1 cellular context compared by ENCODE assay signal in the genomic region with DNA sequence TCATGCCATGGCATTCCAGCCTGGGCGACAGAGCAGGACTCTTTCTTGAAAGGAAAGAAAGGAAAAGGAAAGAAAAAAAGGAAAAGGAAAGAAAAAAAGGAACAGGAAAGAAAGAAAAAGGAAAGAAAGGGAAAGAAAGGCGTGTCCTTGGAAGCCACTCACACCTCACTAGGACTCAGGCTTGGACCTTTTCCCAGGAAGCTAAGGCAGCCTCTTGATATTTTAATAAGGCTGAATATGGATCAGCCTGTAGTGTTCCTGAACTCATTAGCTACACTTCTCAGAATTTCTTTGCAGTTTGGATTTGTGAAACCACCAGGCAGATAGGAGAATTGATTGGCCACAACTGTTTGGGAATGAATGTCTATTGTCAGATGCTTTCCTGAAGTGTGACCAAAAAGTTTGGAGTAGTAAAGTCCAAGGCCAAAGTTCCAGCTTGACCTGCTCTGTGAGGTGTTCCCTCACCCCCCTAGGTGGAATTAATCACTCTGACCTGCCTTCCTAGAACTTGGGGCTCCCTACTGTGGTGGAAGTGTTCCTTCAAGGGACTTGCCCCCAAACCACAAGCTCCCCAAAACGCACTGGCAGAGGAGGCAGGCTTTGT.
A peak's percentile ranks its signal among the peaks of the same experiment; 100 is the strongest.
TF ChIP-seq lines count a peak whose summit lies in the region.

No MANE protein-coding gene starts in this region.

TF ChIP-seq in HepG2, 621 proteins besides CTCF, POLR2A, EP300 and RAD21 (continued from another document):
- TF ChIP-seq, protein P1, sequence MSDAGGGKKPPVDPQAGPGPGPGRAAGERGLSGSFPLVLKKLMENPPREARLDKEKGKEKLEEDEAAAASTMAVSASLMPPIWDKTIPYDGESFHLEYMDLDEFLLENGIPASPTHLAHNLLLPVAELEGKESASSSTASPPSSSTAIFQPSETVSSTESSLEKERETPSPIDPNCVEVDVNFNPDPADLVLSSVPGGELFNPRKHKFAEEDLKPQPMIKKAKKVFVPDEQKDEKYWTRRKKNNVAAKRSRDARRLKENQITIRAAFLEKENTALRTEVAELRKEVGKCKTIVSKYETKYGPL (CRISPR knock-in tag; IDR thresholded peaks at IDR 0.05): no peak
- TF ChIP-seq ZC3H4 (CRISPR knock-in tag; IDR thresholded peaks at IDR 0.05; ENCODE audit: borderline replicate concordance): no peak
- peak; percentile 30 for TF ChIP-seq SALL1 (CRISPR knock-in tag; IDR thresholded peaks at IDR 0.05)
- TF ChIP-seq SSRP1 (CRISPR knock-in tag; IDR thresholded peaks at IDR 0.05): no peak
- no peak for TF ChIP-seq HOXA7 (CRISPR knock-in tag; IDR thresholded peaks at IDR 0.05)
- no peak for TF ChIP-seq XRCC5 (optimal IDR thresholded peaks at IDR 0.05; ENCODE audit: low read length)
- TF ChIP-seq ZSCAN9 (CRISPR knock-in tag; IDR thresholded peaks at IDR 0.05; ENCODE audit: borderline replicate concordance): no peak
- TF ChIP-seq GABPB1 (CRISPR knock-in tag; IDR thresholded peaks at IDR 0.05): no peak
- no peak for TF ChIP-seq ZBTB38 (CRISPR knock-in tag; IDR thresholded peaks at IDR 0.05)
- TF ChIP-seq KIAA2018 (CRISPR knock-in tag; IDR thresholded peaks at IDR 0.05; ENCODE audit: borderline replicate concordance): no peak
- TF ChIP-seq ZNF101 (CRISPR knock-in tag; IDR thresholded peaks at IDR 0.05; ENCODE audit: borderline replicate concordance, low read depth): no peak
- TF ChIP-seq ZMYM3 (CRISPR knock-in tag; IDR thresholded peaks at IDR 0.05): no peak
- no peak for TF ChIP-seq GPN1 (CRISPR knock-in tag; IDR thresholded peaks at IDR 0.05; ENCODE audit: borderline replicate concordance)
- TF ChIP-seq NR2C2 (CRISPR knock-in tag; IDR thresholded peaks at IDR 0.05; ENCODE audit: borderline replicate concordance): peak; percentile 24; the same call in 1 of the 2 replicates
- no peak for TF ChIP-seq ZSCAN30 (CRISPR knock-in tag; IDR thresholded peaks at IDR 0.05)
- TF ChIP-seq ZBTB4 (CRISPR knock-in tag; IDR thresholded peaks at IDR 0.05; ENCODE audit: borderline replicate concordance): no peak
- 0 out of 2 replicates have a peak, but pooled peaks have one; percentile 27 for TF ChIP-seq DPF2 (CRISPR knock-in tag; IDR thresholded peaks at IDR 0.05; ENCODE audit: borderline replicate concordance, low read depth)
- no peak for TF ChIP-seq DNMT3B (CRISPR knock-in tag; conservative IDR thresholded peaks at IDR 0.05)
- no peak for TF ChIP-seq ZFP62 (CRISPR knock-in tag; IDR thresholded peaks at IDR 0.05)
- no peak for TF ChIP-seq ARHGAP35 (CRISPR knock-in tag; IDR thresholded peaks at IDR 0.05; ENCODE audit: borderline replicate concordance)
- TF ChIP-seq ZNF713 (CRISPR knock-in tag; IDR thresholded peaks at IDR 0.05): no peak
- no peak for TF ChIP-seq SKI (IDR thresholded peaks at IDR 0.05; ENCODE audit: partially characterized antibody)
- no peak for TF ChIP-seq ZNF383 (CRISPR knock-in tag; IDR thresholded peaks at IDR 0.05; ENCODE audit: borderline replicate concordance)
- TF ChIP-seq, protein P2, sequence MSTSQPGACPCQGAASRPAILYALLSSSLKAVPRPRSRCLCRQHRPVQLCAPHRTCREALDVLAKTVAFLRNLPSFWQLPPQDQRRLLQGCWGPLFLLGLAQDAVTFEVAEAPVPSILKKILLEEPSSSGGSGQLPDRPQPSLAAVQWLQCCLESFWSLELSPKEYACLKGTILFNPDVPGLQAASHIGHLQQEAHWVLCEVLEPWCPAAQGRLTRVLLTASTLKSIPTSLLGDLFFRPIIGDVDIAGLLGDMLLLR (CRISPR knock-in tag; IDR thresholded peaks at IDR 0.05): no peak
- no peak for TF ChIP-seq ZFP82 (CRISPR knock-in tag; IDR thresholded peaks at IDR 0.05; ENCODE audit: borderline replicate concordance)
- TF ChIP-seq HCFC1 (IDR thresholded peaks at IDR 0.05; ENCODE audit: low read depth, low read length): no peak
- no peak for TF ChIP-seq ZNF772 (CRISPR knock-in tag; IDR thresholded peaks at IDR 0.05)
- TF ChIP-seq HDAC6 (IDR thresholded peaks at IDR 0.05; ENCODE audit: low read depth, low read length): no peak
- TF ChIP-seq ZMYM2 (CRISPR knock-in tag; IDR thresholded peaks at IDR 0.05): no peak
- TF ChIP-seq AGO2 (optimal IDR thresholded peaks at IDR 0.05; ENCODE audit: low read depth, low read length): no peak
- TF ChIP-seq FOXA1 (IDR thresholded peaks at IDR 0.05): no peak
- no peak for TF ChIP-seq FOXA1 (CRISPR knock-in tag; IDR thresholded peaks at IDR 0.05)
- no peak for TF ChIP-seq ZNF260 (CRISPR knock-in tag; IDR thresholded peaks at IDR 0.05; ENCODE audit: borderline replicate concordance, low read depth)
